ENCODE assay signal across 16 cellular contexts in genomic region chr15:99550077-99550476, GRCh38.
"Had no signal": no experiment of that assay in that cellular context is flagged by ENCODE, and none has a peak within 500 bp of the region (broad histone marks: within the 10 kb centered on the region; RNA-seq: fewer than 3 reads in every experiment).

No MANE protein-coding gene starts in this region.

- H3K36me3 Mint-ChIP-seq: WTC11 had no signal

- H3K4me3 ChIP-seq: gastrocnemius medialis, heart right ventricle, prostate gland, skin epidermis, thoracic aorta, upper lobe of right lung had no signal

- H3K9me3 ChIP-seq: gastrocnemius medialis, heart right ventricle, prostate gland, thoracic aorta, upper lobe of right lung had no signal

- H3K27ac Mint-ChIP-seq: T-helper 1 cell treated with Interleukin-12 subunit alpha and Interleukin-12 subunit beta and Interleukin-4 antibody, amounts not matched to agents 30 μg/mL and 1 μg/mL, for 36 hours; WTC11 had no signal

- H3K27ac ChIP-seq: gastrocnemius medialis, heart right ventricle, prostate gland, skin epidermis, thoracic aorta, upper lobe of right lung had no signal

- H3K4me3 Mint-ChIP-seq: neural crest cell; T-helper 1 cell treated with Interleukin-12 subunit alpha and Interleukin-12 subunit beta and Interleukin-4 antibody, amounts not matched to agents 30 μg/mL and 1 μg/mL, for 36 hours; WTC11 had no signal

- ATAC-seq: gastrocnemius medialis, heart right ventricle, left colon, right cardiac atrium, upper lobe of right lung, WTC11 had no signal

- FAIRE-seq: astrocyte, islet of Langerhans, TTC549 had no signal

- DNase-seq: activated gamma-delta T cell treated with Interleukin-2 at 50 U/mL for 16 hours, gastrocnemius medialis, heart right ventricle, left colon, midbrain, right cardiac atrium, upper lobe of right lung had no signal

- H3K4me1 ChIP-seq: gastrocnemius medialis, heart right ventricle, prostate gland, upper lobe of right lung had no signal

- H3K9me3 Mint-ChIP-seq: neural crest cell; T-helper 1 cell treated with Interleukin-12 subunit alpha and Interleukin-12 subunit beta and Interleukin-4 antibody, amounts not matched to agents 30 μg/mL and 1 μg/mL, for 36 hours; WTC11 had no signal

- H3K4me1 Mint-ChIP-seq: neural crest cell, WTC11 had no signal

- H3K27me3 ChIP-seq: gastrocnemius medialis, heart right ventricle, upper lobe of right lung had no signal

- H3K36me3 ChIP-seq: gastrocnemius medialis, heart right ventricle, prostate gland, thoracic aorta, upper lobe of right lung had no signal
